1 cellular context compared by ENCODE assay signal in the genomic region with DNA sequence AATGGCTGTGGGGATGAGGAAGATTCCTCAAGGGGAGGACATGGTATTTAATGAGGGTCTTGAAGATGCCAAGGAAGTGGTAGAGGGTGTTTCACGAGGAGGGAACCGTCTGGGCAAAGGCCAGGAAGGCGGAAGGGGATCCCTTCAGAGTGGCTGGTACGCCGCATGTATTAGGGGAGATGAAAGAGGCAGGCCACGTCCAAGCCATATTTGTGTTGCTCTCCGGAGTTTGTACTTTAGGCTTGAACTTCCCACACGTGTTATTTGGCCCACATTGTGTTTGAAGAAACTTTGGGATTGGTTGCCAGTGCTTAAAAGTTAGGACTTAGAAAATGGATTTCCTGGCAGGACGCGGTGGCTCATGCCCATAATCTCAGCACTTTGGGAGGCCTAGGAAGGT.
TF ChIP-seq lines count a peak whose summit lies in the region.

No MANE protein-coding gene starts in this region.

TF ChIP-seq in IMR-90, 13 proteins besides CTCF, POLR2A, EP300 and RAD21 (continued from another document):
- TF ChIP-seq, protein P1, sequence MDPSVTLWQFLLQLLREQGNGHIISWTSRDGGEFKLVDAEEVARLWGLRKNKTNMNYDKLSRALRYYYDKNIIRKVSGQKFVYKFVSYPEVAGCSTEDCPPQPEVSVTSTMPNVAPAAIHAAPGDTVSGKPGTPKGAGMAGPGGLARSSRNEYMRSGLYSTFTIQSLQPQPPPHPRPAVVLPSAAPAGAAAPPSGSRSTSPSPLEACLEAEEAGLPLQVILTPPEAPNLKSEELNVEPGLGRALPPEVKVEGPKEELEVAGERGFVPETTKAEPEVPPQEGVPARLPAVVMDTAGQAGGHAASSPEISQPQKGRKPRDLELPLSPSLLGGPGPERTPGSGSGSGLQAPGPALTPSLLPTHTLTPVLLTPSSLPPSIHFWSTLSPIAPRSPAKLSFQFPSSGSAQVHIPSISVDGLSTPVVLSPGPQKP (IDR thresholded peaks at IDR 0.05; ENCODE audit: borderline replicate concordance, low read depth, low read length) = no peak
- TF ChIP-seq NFE2L2 (IDR thresholded peaks at IDR 0.05; ENCODE audit: low read depth, low read length) (no peak), CEBPB (IDR thresholded peaks at IDR 0.05; ENCODE audit: low read depth, low read length) (no peak), RFX5 (IDR thresholded peaks at IDR 0.05; ENCODE audit: low read depth, low read length) (no peak)
